19 cellular contexts compared by ENCODE assay signal in genomic region chr15:51289290-51289689, GRCh38. TPM values are rescaled to one million over a fixed set of nuclear protein-coding genes. Genes with fewer than 3 reads are reported as not detected.
DNase-seq lines count a peak whose midpoint lies in the region; ATAC-seq and TF ChIP-seq lines count a peak whose summit lies in the region.
"Had no signal": no experiment of that assay in that cellular context is flagged by ENCODE, and none has a peak within 500 bp of the region (broad histone marks: within the 10 kb centered on the region; RNA-seq: fewer than 3 reads in every experiment).

No MANE protein-coding gene starts in this region.

- peak overlapping the region; percentile 83 for H2BK120ac ChIP-seq in trophoblast cell (ENCODE audit: insufficient read depth, low read length, poor library complexity)

- H4K8ac ChIP-seq in trophoblast cell (ENCODE audit: low read depth, low read length) = peak overlapping the region; percentile 64

- no TSS peak for BruUV-seq in PC-9 (replicated peaks; lab: Mats Ljungman, UMichigan)

- CTCF ChIA-PET in PC-9 (lab: Charles Lee) = no interaction called here

- H3K4me1 ChIP-seq in trophoblast cell (ENCODE audit: control insufficient read depth in 1 of 2, insufficient read depth in 2 of 2, low read length in 2 of 2) (peaks cover 25 to 29% of the 10 kb centered on the region in 2 experiments), PC-9 (replicated peaks; ENCODE audit: insufficient read depth) (no peaks in the 10 kb centered on the region)

- no peaks in the 10 kb centered on the region for H4K20me1 ChIP-seq in PC-9 (ENCODE audit: insufficient read depth)

- H3K23ac ChIP-seq in trophoblast cell (ENCODE audit: low read length) = no peak overlapping the region

- H3F3A ChIP-seq in PC-9 (ENCODE audit: insufficient read depth, low read depth) = no peaks in the 10 kb centered on the region

- H2BK5ac ChIP-seq in trophoblast cell (ENCODE audit: low read depth, low read length, poor library complexity) = peak overlapping the region; percentile 70

- peak overlapping the region; percentile 60 for H3K18ac ChIP-seq in trophoblast cell (ENCODE audit: low read length)

- H2AFZ ChIP-seq in trophoblast cell (ENCODE audit: insufficient read depth, low read length, poor library complexity) (no peak overlapping the region), PC-9 (no peak overlapping the region)
- H2AFZ ChIP-seq: GM23338 had no signal

- H3K27me3 ChIP-seq in trophoblast cell (ENCODE audit: insufficient read depth, low read length) = no peaks in the 10 kb centered on the region
- H3K27me3 ChIP-seq in PC-9 (ENCODE audit: insufficient read depth, low read depth) = peaks cover 4% of the 10 kb centered on the region

- POLR2A ChIA-PET in PC-9 (lab: Charles Lee; ENCODE audit: unreplicated experiment) = no interaction called here

- H3K14ac ChIP-seq in trophoblast cell (ENCODE audit: low read length) = peak overlapping the region; percentile 82

- peak overlapping the region; percentile 90 for H4K91ac ChIP-seq in trophoblast cell (ENCODE audit: low read depth, low read length)

- peaks cover 3% of the 10 kb centered on the region for H3K9me3 ChIP-seq in trophoblast cell (ENCODE audit: insufficient read depth, low read depth, low read length)
- H3K9me3 ChIP-seq in PC-9 (ENCODE audit: insufficient read depth, low read depth) = no peaks in the 10 kb centered on the region
- H3K9me3 ChIP-seq: A549 had no signal

- ATAC-seq in HG03442 (IDR thresholded peaks at IDR 0.05; ENCODE audit: unreplicated experiment) = no peak
- ATAC-seq: GM23338, HCT116 had no signal

- peak overlapping the region; percentile 90 for H2BK12ac ChIP-seq in trophoblast cell (ENCODE audit: low read length)

- intact Hi-C loops in PC-9 (cut with micrococcal nuclease; ENCODE audit: unreplicated experiment) = no loop called here

- no peak overlapping the region for H4K12ac ChIP-seq in trophoblast cell (ENCODE audit: low read depth, low read length)

- H3K9me2 ChIP-seq in PC-9 (ENCODE audit: insufficient read depth) = no peaks in the 10 kb centered on the region

- peaks cover 0 to 2% of the 10 kb centered on the region in 2 experiments for H3K36me3 ChIP-seq in trophoblast cell (ENCODE audit: control insufficient read depth in 1 of 2, insufficient read depth in 2 of 2, low read length in 2 of 2)
- H3K36me3 ChIP-seq in PC-9 (ENCODE audit: low read depth) = no peaks in the 10 kb centered on the region

- H3K4me3 ChIP-seq in trophoblast cell (ENCODE audit: low read depth, low read length) (no peak overlapping the region), PC-9 (no peak overlapping the region)
- H3K4me3 ChIP-seq: A549, GM23338 had no signal

- H2AK5ac ChIP-seq in trophoblast cell (ENCODE audit: low read length) = peak overlapping the region; percentile 83

- TF ChIP-seq CTCF in PC-9 (conservative IDR thresholded peaks at IDR 0.05) = no peak

- no peak overlapping the region for H3K4ac ChIP-seq in trophoblast cell (ENCODE audit: low read depth, low read length)

- peaks cover 17% of the 10 kb centered on the region for H3K79me1 ChIP-seq in trophoblast cell (ENCODE audit: low read length)

- DNase-seq in NCI-H2171 treated with DMSO at 0.1 percent for 48 hours (lab: John Stamatoyannopoulos, UW) = peak; percentile 15
- DNase-seq in NCI-H2171 (lab: John Stamatoyannopoulos, UW) = no peak
- DNase-seq in islet precursor cell = peak; percentile 34
- no peak for DNase-seq in trophoblast cell
- DNase-seq in PC-9 = no peak
- DNase-seq: 8988T; C1 segment of cervical spinal cord; Calu3; CD4-positive, alpha-beta memory T cell; COR-L47; DMS53; DMS79 treated with DMSO at 0.1 percent for 48 hours; GF-D8; H9 had no signal

- H3K9ac ChIP-seq in trophoblast cell (ENCODE audit: low read length) = peak overlapping the region; percentile 23

- WGBS in trophoblast cell (ENCODE audit: extremely low coverage, insufficient coverage, insufficient read length) = no CpG with 5 or more reads among the region's 1 CpG

- H3K79me2 ChIP-seq in trophoblast cell (ENCODE audit: control insufficient read depth, insufficient read depth, low read length, poor library complexity) (peaks cover 3% of the 10 kb centered on the region), PC-9 (ENCODE audit: low read depth) (no peaks in the 10 kb centered on the region)

- H3K27ac ChIP-seq in trophoblast cell (ENCODE audit: low read depth, low read length) (no peak overlapping the region), PC-9 (no peak overlapping the region)
- H3K27ac ChIP-seq: A549 had no signal

- H3K4me2 ChIP-seq in trophoblast cell (ENCODE audit: low read length) (no peak overlapping the region), PC-9 (no peak overlapping the region)
- H3K4me2 ChIP-seq: GM23338 had no signal

RNA-seq across cellular contexts. Expression of gene CYP19A1, which starts 49.1 kb away (rescaled TPM):
- polyA plus RNA-seq in trophoblast cell (2013) = 819 and 922 TPM in 2 replicates
- total RNA-seq in PC-9 (2021) = 0.94 TPM in 1 of 2 replicates, not detected in the other
- total RNA-seq: Calu3; CD4-positive, alpha-beta memory T cell; G401; GM23338; H9 had no signal
- polyA plus RNA-seq: CD4-positive, alpha-beta memory T cell had no signal

RNA-seq across cellular contexts. Expression of gene GLDN, which starts 52.2 kb away (rescaled TPM):
- polyA plus RNA-seq in trophoblast cell (2013) = 10.9 and 12.0 TPM in 2 replicates
- not detected in 2 replicates for total RNA-seq in PC-9 (2021)
- total RNA-seq: Calu3; CD4-positive, alpha-beta memory T cell; G401 had no signal
- polyA plus RNA-seq: CD4-positive, alpha-beta memory T cell had no signal

Comparison
In these comparisons a context has a peak if more than half of its experiments do, and no peak if none do; other contexts are left out.
1. DNase-seq: peak in NCI-H2171 treated with DMSO at 0.1 percent for 48 hours (single experiment) and islet precursor cell (single experiment); none in NCI-H2171 (single experiment), trophoblast cell (0 of 2) and PC-9 (0 of 2).